Comparison of ENCODE assay signal across 9 cellular contexts in the genomic region with DNA sequence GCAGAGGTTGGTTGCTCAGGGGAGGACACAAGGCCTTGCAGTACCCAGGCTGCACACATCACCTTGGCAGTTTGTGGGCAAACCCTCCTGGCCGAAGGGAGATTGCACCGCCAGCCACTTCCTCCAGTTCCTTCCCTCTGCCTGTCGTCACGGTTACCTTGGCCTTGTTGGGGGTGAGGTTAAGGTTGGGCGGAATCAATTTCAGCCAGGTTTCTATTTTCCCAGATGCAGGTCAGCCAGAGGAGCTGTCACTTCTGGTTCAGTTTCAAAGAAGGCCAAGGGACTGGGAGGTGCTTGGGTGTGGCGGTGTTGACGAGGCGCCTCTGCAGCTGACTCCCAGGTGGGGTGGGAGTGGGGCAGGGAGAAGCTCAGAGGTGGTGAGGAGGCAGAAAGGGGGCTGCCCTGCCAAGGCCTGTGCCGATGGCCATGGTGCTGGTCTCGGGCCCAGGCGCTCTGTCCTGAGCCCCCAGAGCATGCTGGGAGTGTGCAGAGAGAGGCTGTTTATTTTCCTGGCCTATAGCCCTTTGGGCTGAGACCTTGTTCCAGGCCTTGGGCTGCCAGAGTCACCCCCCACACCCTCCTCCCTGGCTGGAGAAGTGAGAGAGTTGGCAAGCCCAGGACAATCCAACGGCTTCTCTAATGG. TPM values are rescaled to one million over a fixed set of nuclear protein-coding genes. Genes with fewer than 3 reads are reported as not detected.
DNase-seq lines count a peak whose midpoint lies in the region; ATAC-seq and TF ChIP-seq lines count a peak whose summit lies in the region.
"Had no signal": no experiment of that assay in that cellular context is flagged by ENCODE, and none has a peak within 500 bp of the region (broad histone marks: within the 10 kb centered on the region; RNA-seq: fewer than 3 reads in every experiment).

No MANE protein-coding gene starts in this region.

- H3K9me3 ChIP-seq in IMR-90 (ENCODE audit: control insufficient read depth, insufficient read depth, low read length) (no peaks in the 10 kb centered on the region), right cardiac atrium (ENCODE audit: control insufficient read depth, low read length) (no peaks in the 10 kb centered on the region), sigmoid colon (no peaks in the 10 kb centered on the region)
- H3K9me3 ChIP-seq: MG63 had no signal

- H3K36me3 ChIP-seq in IMR-90 (ENCODE audit: control insufficient read depth, insufficient read depth, low read length), result peaks cover 50% of the 10 kb centered on the region
- peaks cover 0 to 31% (median 18%) of the 10 kb centered on the region in 4 donors for H3K36me3 ChIP-seq in sigmoid colon

- no peak overlapping the region for H2AK9ac ChIP-seq in IMR-90 (replicated peaks; ENCODE audit: low read depth, low read length, poor library complexity)

- no peak overlapping the region for H2BK5ac ChIP-seq in IMR-90 (ENCODE audit: low read depth, low read length, poor library complexity, severe bottlenecking)

- H3K4me3 ChIP-seq in IMR-90 (ENCODE audit: insufficient read depth, low read depth, low read length) (no peak overlapping the region), right cardiac atrium (ENCODE audit: low read length) (no peak overlapping the region), sigmoid colon (no peak overlapping the region)
- H3K4me3 ChIP-seq: MG63 had no signal

- DNase-seq in IMR-90, result no peak
- DNase-seq in SKM-1 treated with dmso at 0.1 percent for 144 hours (lab: John Stamatoyannopoulos, UW; ENCODE audit: unreplicated experiment), result peak; percentile 52
- DNase-seq in right cardiac atrium, result peak; percentile 78 to 89 (median 87)
- DNase-seq in sigmoid colon, result peak; percentile 70
- DNase-seq in NCI-H510A (lab: John Stamatoyannopoulos, UW), result no peak
- no peak for DNase-seq in NCI-H446 treated with DMSO at 0.1 percent for 48 hours (lab: John Stamatoyannopoulos, UW)
- DNase-seq: MG63 had no signal

- H3K14ac ChIP-seq in IMR-90 (replicated peaks; ENCODE audit: low read depth, low read length), result no peak overlapping the region

- ATAC-seq in IMR-90 (ENCODE audit: low read depth) (no peak), right cardiac atrium (peak; percentile 85 to 92), HG02852 (IDR thresholded peaks at IDR 0.05; ENCODE audit: unreplicated experiment) (no peak)

- H4K5ac ChIP-seq in IMR-90 (ENCODE audit: low read depth, low read length), result no peak overlapping the region

- H2BK20ac ChIP-seq in IMR-90 (ENCODE audit: low read depth, low read length), result no peak overlapping the region

- H3K27ac ChIP-seq in IMR-90 (ENCODE audit: insufficient read depth, low read length) (no peak overlapping the region), right cardiac atrium (ENCODE audit: low read length) (peak overlapping the region; percentile 26), sigmoid colon (peak overlapping the region; percentile 36 to 57 (median 43))
- H3K27ac ChIP-seq: VCaP had no signal

- no CpG with 5 or more reads among the region's 12 CpGs for WGBS in IMR-90 (ENCODE audit: extremely low coverage in 2 of 2, insufficient read length in 1 of 2), 2 experiments
- 40% methylated on average over 12 of the region's 12 CpGs for WGBS in right cardiac atrium
- WGBS in sigmoid colon, 2 donors, result 30 to 52% methylated on average over 12 of the region's 12 CpGs

- intact Hi-C loops in IMR-90 (cut with micrococcal nuclease), result no loop called here
- intact Hi-C loops in right cardiac atrium (cut with DNase I), result loop anchor here in 1 of 4 donors (5.0 kb wide), 1 partner anchor 47 kb away; no protein-coding TSS in a partner anchor
- intact Hi-C loops in sigmoid colon (cut with DNase I), result no loop called here

- no peak overlapping the region for H3K4me2 ChIP-seq in IMR-90 (ENCODE audit: low read depth, low read length)

- H4K8ac ChIP-seq in IMR-90 (ENCODE audit: low read depth in 2 of 2, low read length in 2 of 2), result no peak overlapping the region

- no peak overlapping the region for H3K9ac ChIP-seq in IMR-90 (ENCODE audit: low read depth, low read length)

- CTCF ChIA-PET in IMR-90 (lab: Yijun Ruan, JAX), result no interaction called here

- TF ChIP-seq POLR2A in IMR-90 (IDR thresholded peaks at IDR 0.05; ENCODE audit: low read depth, low read length), result no peak
- TF ChIP-seq POLR2A in sigmoid colon (IDR thresholded peaks at IDR 0.05), result no peak

- H3K23ac ChIP-seq in IMR-90 (ENCODE audit: low read depth, low read length), result no peak overlapping the region

- H4K20me1 ChIP-seq in IMR-90 (ENCODE audit: insufficient read depth, low read length), result peaks cover 93% of the 10 kb centered on the region

- no peak overlapping the region for H3K56ac ChIP-seq in IMR-90 (ENCODE audit: extremely low read depth, insufficient read depth, low read length)

- H3K27me3 ChIP-seq in IMR-90 (ENCODE audit: control insufficient read depth, insufficient read depth, low read length) (no peaks in the 10 kb centered on the region), right cardiac atrium (ENCODE audit: control insufficient read depth, insufficient read depth) (no peaks in the 10 kb centered on the region), sigmoid colon (no peaks in the 10 kb centered on the region)
- H3K27me3 ChIP-seq: MG63 had no signal

- H3K4me1 ChIP-seq in IMR-90 (ENCODE audit: control insufficient read depth, insufficient read depth, low read length) (peaks cover 41% of the 10 kb centered on the region), right cardiac atrium (ENCODE audit: control insufficient read depth, insufficient read depth, low read length) (peaks cover 29% of the 10 kb centered on the region), sigmoid colon (peaks cover 0 to 54% (median 50%) of the 10 kb centered on the region in 4 donors)

- H3K79me1 ChIP-seq in IMR-90 (ENCODE audit: low read depth in 1 of 2, low read length in 2 of 2), result peaks cover 43 to 95% of the 10 kb centered on the region in 2 experiments

- POLR2A ChIA-PET in IMR-90 (lab: Charles Lee; ENCODE audit: unreplicated experiment), result no interaction called here

- H4K91ac ChIP-seq in IMR-90 (ENCODE audit: insufficient read depth, low read depth, low read length), result no peak overlapping the region

- no peak overlapping the region for H3K18ac ChIP-seq in IMR-90 (ENCODE audit: low read depth, low read length)

- no peak overlapping the region for H3K4ac ChIP-seq in IMR-90 (ENCODE audit: low read depth, low read length)

- BruUV-seq in IMR-90 (replicated peaks; lab: Mats Ljungman, UMichigan), result no TSS peak

- no peak for TF ChIP-seq EP300 in sigmoid colon (IDR thresholded peaks at IDR 0.05)

- no peak overlapping the region for H2BK120ac ChIP-seq in IMR-90 (ENCODE audit: low read depth, low read length)

- in situ Hi-C loops in IMR-90 (cut with MboI; ENCODE audit: low sequenced_read_pairs), result no loop called here

- peak overlapping the region; percentile 36 for H2AFZ ChIP-seq in IMR-90 (replicated peaks; ENCODE audit: low read length, poor library complexity)

- dilution Hi-C loops in IMR-90 (cut with HindIII; ENCODE audit: low sequenced_read_pairs, unreplicated experiment), result no loop called here

- TF ChIP-seq CTCF in IMR-90 (conservative IDR thresholded peaks at IDR 0.05; ENCODE audit: low read depth, low read length) (no peak), sigmoid colon (IDR thresholded peaks at IDR 0.05) (no peak)

- H3K9me1 ChIP-seq in IMR-90 (ENCODE audit: insufficient read depth, low read length), result peaks cover 54% of the 10 kb centered on the region

- no peak for TF ChIP-seq RAD21 in IMR-90 (IDR thresholded peaks at IDR 0.05; ENCODE audit: low read length)

- H2BK15ac ChIP-seq in IMR-90 (ENCODE audit: low read depth, low read length), result no peak overlapping the region

- no peak overlapping the region for H2AK5ac ChIP-seq in IMR-90 (ENCODE audit: low read depth, low read length)

TF ChIP-seq in IMR-90, 13 proteins besides CTCF, POLR2A, EP300 and RAD21 (continues in another document):
- TF ChIP-seq MAZ (IDR thresholded peaks at IDR 0.05; ENCODE audit: borderline replicate concordance, low read depth, low read length) (no peak), RFX5 (IDR thresholded peaks at IDR 0.05; ENCODE audit: low read depth, low read length) (no peak), RCOR1 (IDR thresholded peaks at IDR 0.05; ENCODE audit: insufficient replicate concordance, low read length) (no peak), CEBPB (IDR thresholded peaks at IDR 0.05; ENCODE audit: low read depth, low read length) (no peak), CHD1 (IDR thresholded peaks at IDR 0.05; ENCODE audit: low read depth, low read length) (no peak), FOS (IDR thresholded peaks at IDR 0.05; ENCODE audit: low read depth, low read length) (no peak), SMC3 (IDR thresholded peaks at IDR 0.05; ENCODE audit: low read depth, low read length) (no peak), MAFK (IDR thresholded peaks at IDR 0.05; ENCODE audit: low read depth, low read length) (no peak), MXI1 (IDR thresholded peaks at IDR 0.05; ENCODE audit: borderline replicate concordance, low read depth, low read length) (no peak), NFE2L2 (IDR thresholded peaks at IDR 0.05; ENCODE audit: low read depth, low read length) (no peak)
- TF ChIP-seq, protein P1, sequence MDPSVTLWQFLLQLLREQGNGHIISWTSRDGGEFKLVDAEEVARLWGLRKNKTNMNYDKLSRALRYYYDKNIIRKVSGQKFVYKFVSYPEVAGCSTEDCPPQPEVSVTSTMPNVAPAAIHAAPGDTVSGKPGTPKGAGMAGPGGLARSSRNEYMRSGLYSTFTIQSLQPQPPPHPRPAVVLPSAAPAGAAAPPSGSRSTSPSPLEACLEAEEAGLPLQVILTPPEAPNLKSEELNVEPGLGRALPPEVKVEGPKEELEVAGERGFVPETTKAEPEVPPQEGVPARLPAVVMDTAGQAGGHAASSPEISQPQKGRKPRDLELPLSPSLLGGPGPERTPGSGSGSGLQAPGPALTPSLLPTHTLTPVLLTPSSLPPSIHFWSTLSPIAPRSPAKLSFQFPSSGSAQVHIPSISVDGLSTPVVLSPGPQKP (IDR thresholded peaks at IDR 0.05; ENCODE audit: borderline replicate concordance, low read depth, low read length), result no peak
- TF ChIP-seq, protein P2, sequence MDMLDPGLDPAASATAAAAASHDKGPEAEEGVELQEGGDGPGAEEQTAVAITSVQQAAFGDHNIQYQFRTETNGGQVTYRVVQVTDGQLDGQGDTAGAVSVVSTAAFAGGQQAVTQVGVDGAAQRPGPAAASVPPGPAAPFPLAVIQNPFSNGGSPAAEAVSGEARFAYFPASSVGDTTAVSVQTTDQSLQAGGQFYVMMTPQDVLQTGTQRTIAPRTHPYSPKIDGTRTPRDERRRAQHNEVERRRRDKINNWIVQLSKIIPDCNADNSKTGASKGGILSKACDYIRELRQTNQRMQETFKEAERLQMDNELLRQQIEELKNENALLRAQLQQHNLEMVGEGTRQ (IDR thresholded peaks at IDR 0.05; ENCODE audit: low read depth, low read length), result no peak

RNA-seq across cellular contexts. Expression of a gene that starts 31.4 kb away (rescaled TPM):
- 35.7 and 38.9 TPM in 2 replicates for total RNA-seq in IMR-90 (2012; rRNA removed)
- polyA plus RNA-seq in IMR-90 (2012; rRNA removed), result 38.4 and 39.7 TPM in 2 replicates
- polyA plus RNA-seq in IMR-90 (2012; cell fraction: cytosol; rRNA removed), result 47.8 and 52.8 TPM in 2 replicates
- 18.7 and 32.8 TPM in 2 replicates for polyA plus RNA-seq in IMR-90 (2012; cell fraction: nucleus; rRNA removed; ENCODE audit: low replicate concordance)
- 10 to 100 TPM; 28.3 to 42.2 (median 39.4) TPM for total RNA-seq in right cardiac atrium
- polyA plus RNA-seq in right cardiac atrium, result 39.2 TPM
- total RNA-seq in sigmoid colon, result 10 to 100 TPM; 54.9 to 90.0 (median 58.0) TPM
- 10 to 100 TPM; 24.5 to 46.8 (median 32.8) TPM for polyA plus RNA-seq in sigmoid colon

Comparison
In these comparisons a context has a peak if more than half of its experiments do, and no peak if none do; other contexts are left out.
1. ATAC-seq: peak in right cardiac atrium (2 of 2); none in IMR-90 (single experiment) and HG02852 (single experiment).
2. DNase-seq: peak in SKM-1 treated with dmso at 0.1 percent for 144 hours (single experiment), right cardiac atrium (3 of 3) and sigmoid colon (single experiment); none in IMR-90 (single experiment), NCI-H510A (single experiment) and NCI-H446 treated with DMSO at 0.1 percent for 48 hours (single experiment).